Comparison of ENCODE assay signal across 9 cellular contexts in genomic region chr16:58501242-58502131, GRCh38. TPM values are rescaled to one million over a fixed set of nuclear protein-coding genes. Genes with fewer than 3 reads are reported as not detected.
DNase-seq lines count a peak whose midpoint lies in the region; ATAC-seq, FAIRE-seq and TF ChIP-seq lines count a peak whose summit lies in the region.
"Had no signal": no experiment of that assay in that cellular context is flagged by ENCODE, and none has a peak within 500 bp of the region (broad histone marks: within the 10 kb centered on the region; RNA-seq: fewer than 3 reads in every experiment).

No MANE protein-coding gene starts in this region.

- H3K36me3 ChIP-seq in K562 (ENCODE audit: control insufficient read depth, insufficient read depth, low read length): no peaks in the 10 kb centered on the region

- peak overlapping the region in 1 of 2 experiments; percentile 23; a peak in 2 of 4 replicates for H3K9ac ChIP-seq in K562 (ENCODE audit: insufficient read depth in 1 of 2, low read depth in 2 of 2, low read length in 2 of 2)

- POLR2A ChIA-PET in GM10248 (lab: Yijun Ruan, JAX) (no interaction called here), K562 (lab: Yijun Ruan, JAX) (interaction anchor here (0.6 to 1.0 kb wide), 2 partner anchors 8 to 168 kb away, joined by 3 read pairs; no protein-coding TSS in a partner anchor)

- no peaks in the 10 kb centered on the region for H3K9me1 ChIP-seq in K562 (ENCODE audit: control insufficient read depth, insufficient read depth, low read length)

- in situ Hi-C loops in K562 (cut with MboI): loop anchor here (5.0 kb wide), 1 partner anchor 251 kb away; no protein-coding TSS in a partner anchor

- no peaks in the 10 kb centered on the region for H3K79me2 ChIP-seq in K562 (ENCODE audit: control insufficient read depth, insufficient read depth, low read length)

- no peaks in the 10 kb centered on the region for H3K9me3 ChIP-seq in K562 (replicated peaks; ENCODE audit: control insufficient read depth, insufficient read depth, low read depth, low read length)

- H3K4me2 ChIP-seq in K562 (ENCODE audit: insufficient read depth, low read length): peak overlapping the region; percentile 56

- peaks cover 2 to 43% of the 10 kb centered on the region in 2 experiments; a peak in 3 of 5 replicates for H3K4me1 ChIP-seq in K562 (replicated peaks in 1 of 2; ENCODE audit: control insufficient read depth in 2 of 2, insufficient read depth in 2 of 2, low read length in 2 of 2)

- peak overlapping the region in 1 of 6 donors; percentile 46 for H3K27ac Mint-ChIP-seq in immature natural killer cell

- ATAC-seq in K562 (peak; percentile 68), GM21367 (IDR thresholded peaks at IDR 0.05; ENCODE audit: unreplicated experiment) (no peak), HG03097 (IDR thresholded peaks at IDR 0.05; ENCODE audit: low FRiP score, unreplicated experiment) (no peak)

- H3K27ac ChIP-seq in K562 (ENCODE audit: extremely low read depth, low read depth, low read length): no peak overlapping the region

- peak; percentile 26 for DNase-seq in GM10248 (ENCODE audit: extremely low spot score)
- peak; percentile 30 to 47 for DNase-seq in SHP77 (lab: John Stamatoyannopoulos, UW)
- peak; percentile 44 to 90 (median 70) for DNase-seq in K562 (ENCODE audit: extremely low read depth in 1 of 4, low spot score in 3 of 4)
- DNase-seq in immature natural killer cell: peak in 2 of 3 donors; percentile 14 to 24
- peak; percentile 50 for DNase-seq in stimulated activated CD4-positive, alpha-beta T cell treated with anti-CD3 and anti-CD28 coated beads, Interleukin-12 subunit alpha, Interleukin-12 subunit beta, amount 100 ng/mL, for 4 hours
- no peak for DNase-seq in GF-D8 (lab: John Stamatoyannopoulos, UW)

- no peak for TF ChIP-seq POLR2A in K562 (conservative IDR thresholded peaks at IDR 0.05)

- H4K20me1 ChIP-seq in K562 (replicated peaks; ENCODE audit: control insufficient read depth, insufficient read depth, low read length): peaks cover 9% of the 10 kb centered on the region; the same call in 1 of the 2 replicates

- H3K4me1 Mint-ChIP-seq in immature natural killer cell: peaks cover 0 to 6% of the 10 kb centered on the region in 2 donors

- no peaks in the 10 kb centered on the region for H3K27me3 ChIP-seq in K562 (ENCODE audit: control insufficient read depth in 2 of 2, insufficient read depth in 2 of 2, low read length in 2 of 2)

- intact Hi-C loops in K562 (cut with micrococcal nuclease): no loop called here

- peak overlapping the region; percentile 24 to 70 (median 66) for H3K4me3 Mint-ChIP-seq in immature natural killer cell

- no peak for TF ChIP-seq CTCF in GM10248 (IDR thresholded peaks at IDR 0.05; ENCODE audit: control extremely low read depth, extremely low read depth, low read depth, missing control alignments)
- TF ChIP-seq CTCF in K562 (IDR thresholded peaks at IDR 0.05 in 2 of 3, conservative IDR thresholded peaks at IDR 0.05 in 1 of 3; ENCODE audit: insufficient read depth in 2 of 3, low read depth in 1 of 3, low read length in 3 of 3): 0 out of 6 replicates have a peak, but pooled peaks of 2 of the 3 experiments have one; percentile 10 to 20

- H3K36me3 Mint-ChIP-seq in immature natural killer cell: no peaks in the 10 kb centered on the region

- peak overlapping the region; percentile 76 for H2AFZ ChIP-seq in K562 (ENCODE audit: low read depth, low read length)

- H3K4me3 ChIP-seq in K562: peak overlapping the region; percentile 3; the same call in 1 of the 2 replicates
- H3K4me3 ChIP-seq: lung had no signal

- peaks cover 5 to 14% (median 6%) of the 10 kb centered on the region in 3 donors for H3K27me3 Mint-ChIP-seq in immature natural killer cell (ENCODE audit: low read depth in 3 of 3)

- no peak; a peak in 1 of 4 replicates for TF ChIP-seq RAD21 in K562 (CRISPR knock-in tag; conservative IDR thresholded peaks at IDR 0.05 in 1 of 2, IDR thresholded peaks at IDR 0.05 in 1 of 2)

- CTCF ChIA-PET in GM10248 (lab: Yijun Ruan, JAX) (interaction anchor here (1.5 kb wide), 1 partner anchor 13 kb away, joined by 4 read pairs; no protein-coding TSS in a partner anchor), K562 (lab: Yijun Ruan, JAX; ENCODE audit: low intra/inter-chr PET ratio) (no interaction called here)

- H3K9me3 Mint-ChIP-seq in immature natural killer cell: no peaks in the 10 kb centered on the region

- WGBS in K562 (ENCODE audit: insufficient coverage, low coverage, missing lambda C conversion rate): 27% methylated on average over 31 of the region's 42 CpGs

- no peak for TF ChIP-seq EP300 in K562 (IDR thresholded peaks at IDR 0.05; ENCODE audit: low read length)

- FAIRE-seq in K562 (lab: Jason Lieb, UNC): no peak

- BruUV-seq in K562 (replicated peaks; lab: Mats Ljungman, UMichigan): no TSS peak

TF ChIP-seq in K562, 482 proteins besides CTCF, POLR2A, EP300 and RAD21 (continues in another document):
- TF ChIP-seq NUFIP1 (IDR thresholded peaks at IDR 0.05; ENCODE audit: partially characterized antibody) (no peak), CBFB (CRISPR knock-in tag; IDR thresholded peaks at IDR 0.05) (0 out of 2 replicates have a peak, but pooled peaks have one; percentile 45), ATF3 (IDR thresholded peaks at IDR 0.05) (peak; percentile 75), ATF3 (CRISPR knock-in tag; conservative IDR thresholded peaks at IDR 0.05) (no peak), CAMTA2 (CRISPR knock-in tag; conservative IDR thresholded peaks at IDR 0.05) (no peak), ZNF707 (CRISPR knock-in tag; conservative IDR thresholded peaks at IDR 0.05) (no peak), E2F6 (IDR thresholded peaks at IDR 0.05; ENCODE audit: borderline replicate concordance in 1 of 2, extremely low read depth in 1 of 2, insufficient read depth in 1 of 2, insufficient read length in 1 of 2, low read depth in 1 of 2, low read length in 1 of 2, poor library complexity in 1 of 2, severe bottlenecking in 1 of 2) (peak in 1 of 2 experiments; percentile 68), ATF1 (CRISPR knock-in tag; IDR thresholded peaks at IDR 0.05) (no peak), ATF1 (tag; IDR thresholded peaks at IDR 0.05) (peak; percentile 81)

RNA-seq across cellular contexts. Expression of gene NDRG4, which starts 1.5 kb away (rescaled TPM):
- 1.3 and 1.9 TPM in 2 replicates for total RNA-seq in K562 (2011; cell fraction: chromatin; rRNA removed; ENCODE audit: low replicate concordance)
- 1.8 TPM in 2 replicates for total RNA-seq in K562 (2011; cell fraction: nucleolus; rRNA removed)
- total RNA-seq in K562 (2011; cell fraction: nucleoplasm; rRNA removed): 0.51 and 2.0 TPM in 2 replicates
- total RNA-seq in K562 (2014; rRNA removed): 0.18 and 0.37 TPM in 2 replicates
- total RNA-seq in K562 (2014; rRNA removed; fragmentation: Illumina TruSeq; extraction: Trizol): 0.22 and 0.62 TPM in 2 replicates
- total RNA-seq in K562 (2015; rRNA removed; fragmentation: Illumina TruSeq; extraction: Trizol): 0.14 and 0.26 TPM in 2 replicates
- total RNA-seq in K562 (2021): 0.85 and 0.95 TPM in 2 replicates
- polyA plus RNA-seq in K562 (2011; rRNA removed): 0.24 and 0.61 TPM in 2 replicates
- polyA plus RNA-seq in K562 (2011; cell fraction: cytosol; rRNA removed): 0.65 and 0.98 TPM in 2 replicates
- polyA plus RNA-seq in K562 (2011; cell fraction: nucleus; rRNA removed): 2.1 and 3.5 TPM in 2 replicates
- polyA plus RNA-seq in K562 (2012): 0.85 and 1.0 TPM in 2 replicates
- 0.14 and 0.28 TPM in 2 replicates for polyA plus RNA-seq in K562 (2014; fragmentation: Illumina TruSeq; extraction: Trizol)
- polyA plus RNA-seq in K562 (2014; fragmentation: Nextera tagmentation; extraction: Ambion mirVana): under 1 TPM; 0.06 to 0.07 TPM
- polyA plus RNA-seq in K562 (2014; rRNA removed): 0.53 and 0.81 TPM in 2 replicates
- polyA minus RNA-seq in K562 (2011; rRNA and poly(A)+ RNA removed): 0.24 and 0.42 TPM in 2 replicates
- polyA minus RNA-seq in K562 (2011; cell fraction: cytosol; rRNA and poly(A)+ RNA removed): 1.4 TPM in 1 of 2 replicates, not detected in the other
- polyA minus RNA-seq in K562 (2011; cell fraction: nucleus; rRNA and poly(A)+ RNA removed): 1.2 TPM in 2 replicates
- under 1 TPM in 1 of 3 donors, not detected in 2; 0.18 TPM for polyA plus RNA-seq in immature natural killer cell

RNA-seq across cellular contexts. Expression of gene SETD6, which starts 13.8 kb away (rescaled TPM):
- 102 and 113 TPM in 2 replicates for total RNA-seq in K562 (2011; cell fraction: chromatin; rRNA removed; ENCODE audit: low replicate concordance)
- 84.7 and 97.7 TPM in 2 replicates for total RNA-seq in K562 (2011; cell fraction: nucleolus; rRNA removed)
- total RNA-seq in K562 (2011; cell fraction: nucleoplasm; rRNA removed): 88.4 and 88.6 TPM in 2 replicates
- 28.1 and 33.9 TPM in 2 replicates for total RNA-seq in K562 (2014; rRNA removed)
- 19.8 and 21.4 TPM in 2 replicates for total RNA-seq in K562 (2014; rRNA removed; fragmentation: Illumina TruSeq; extraction: Trizol)
- total RNA-seq in K562 (2015; rRNA removed; fragmentation: Illumina TruSeq; extraction: Trizol): 19.3 and 20.2 TPM in 2 replicates
- 24.4 and 28.5 TPM in 2 replicates for total RNA-seq in K562 (2021)
- polyA plus RNA-seq in K562 (2011; rRNA removed): 23.7 and 29.2 TPM in 2 replicates
- 11.1 and 23.6 TPM in 2 replicates for polyA plus RNA-seq in K562 (2011; cell fraction: cytosol; rRNA removed)
- polyA plus RNA-seq in K562 (2011; cell fraction: nucleus; rRNA removed): 78.8 and 120 TPM in 2 replicates
- polyA plus RNA-seq in K562 (2012): 17.5 and 21.5 TPM in 2 replicates
- 18.3 and 19.3 TPM in 2 replicates for polyA plus RNA-seq in K562 (2014; fragmentation: Illumina TruSeq; extraction: Trizol)
- 1 to 10 TPM; 9.2 to 9.6 TPM for polyA plus RNA-seq in K562 (2014; fragmentation: Nextera tagmentation; extraction: Ambion mirVana)
- polyA plus RNA-seq in K562 (2014; rRNA removed): 37.2 and 40.9 TPM in 2 replicates
- 25.0 and 25.3 TPM in 2 replicates for polyA minus RNA-seq in K562 (2011; rRNA and poly(A)+ RNA removed)
- 9.0 and 16.0 TPM in 2 replicates for polyA minus RNA-seq in K562 (2011; cell fraction: cytosol; rRNA and poly(A)+ RNA removed)
- polyA minus RNA-seq in K562 (2011; cell fraction: nucleus; rRNA and poly(A)+ RNA removed): 47.0 and 59.0 TPM in 2 replicates
- 10 to 100 TPM in 1 of 3 donors, 1 to 10 TPM in 2; 4.5 to 11.9 (median 5.9) TPM for polyA plus RNA-seq in immature natural killer cell
